ENCODE assay signal across 36 cellular contexts in the genomic region with DNA sequence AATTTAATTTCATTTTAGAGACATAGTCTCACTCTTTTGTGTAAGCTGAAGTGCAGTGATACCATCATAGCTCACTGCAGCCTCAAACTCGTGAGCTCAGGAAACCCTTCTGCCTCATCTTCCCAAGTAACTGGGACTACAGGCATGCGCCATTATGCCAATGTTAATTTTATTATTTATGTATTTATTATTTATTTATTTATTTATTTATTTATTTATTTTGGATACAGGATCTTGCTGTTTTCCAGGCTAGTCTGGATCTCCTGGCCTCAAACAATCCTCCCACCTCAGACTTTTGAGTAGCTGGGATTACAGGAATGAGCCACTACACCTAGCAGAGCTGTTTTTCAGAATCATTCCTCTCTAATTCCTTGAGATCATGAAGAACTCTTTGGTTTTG.
"Had no signal": no experiment of that assay in that cellular context is flagged by ENCODE, and none has a peak within 500 bp of the region (broad histone marks: within the 10 kb centered on the region; RNA-seq: fewer than 3 reads in every experiment).

No MANE protein-coding gene starts in this region.

- H3K9me3 ChIP-seq: adrenal gland, body of pancreas, breast epithelium had no signal

- H3K27ac ChIP-seq: adrenal gland, body of pancreas, brain microvascular endothelial cell, breast epithelium, VCaP had no signal

- ATAC-seq: activated CD4-positive, alpha-beta T cell treated with anti-CD3 and anti-CD28 coated beads for 36 hours; activated CD4-positive, CD25-positive, alpha-beta regulatory T cell treated with anti-CD3 and anti-CD28 coated beads, Interleukin-2, amount 50 U/mL, for 24 hours; activated CD8-positive, alpha-beta memory T cell treated with anti-CD3 and anti-CD28 coated beads, Interleukin-2, amount 10 ng/mL, durations not matched to agents 7 days and 5 days; activated CD8-positive, alpha-beta T cell treated with anti-CD3 and anti-CD28 coated beads, Interleukin-2, amount 10 ng/mL, durations not matched to agents 7 days and 5 days; activated naive CD4-positive, alpha-beta T cell treated with anti-CD3 and anti-CD28 coated beads, Interleukin-2, amount 50 U/mL, for 72 hours; activated T-cell treated with anti-CD3 and anti-CD28 coated beads, Interleukin-2, amount 50 U/mL, for 72 hours; activated T-helper 17 cell treated with anti-CD3 and anti-CD28 coated beads, Interleukin-2, amount 50 U/mL, for 72 hours; body of pancreas had no signal

- H3K4me3 Mint-ChIP-seq: activated CD4-positive, alpha-beta memory T cell treated with anti-CD3 and anti-CD28 coated beads, Interleukin-2, amount 10 ng/mL, durations not matched to agents 7 days and 5 days; activated CD4-positive, alpha-beta T cell treated with anti-CD3 and anti-CD28 coated beads for 36 hours; activated CD4-positive, alpha-beta T cell treated with anti-CD3 and anti-CD28 coated beads, Interleukin-2, amount 10 ng/mL, durations not matched to agents 7 days and 5 days; activated CD8-positive, alpha-beta memory T cell treated with anti-CD3 and anti-CD28 coated beads, Interleukin-2, amount 10 ng/mL, durations not matched to agents 7 days and 5 days; activated CD8-positive, alpha-beta T cell treated with anti-CD3 and anti-CD28 coated beads, Interleukin-2, amount 10 ng/mL, durations not matched to agents 7 days and 5 days; activated naive CD4-positive, alpha-beta T cell treated with anti-CD3 and anti-CD28 coated beads for 36 hours; activated naive CD8-positive, alpha-beta T cell treated with anti-CD3 and anti-CD28 coated beads for 36 hours; activated T-cell treated with anti-CD3 and anti-CD28 coated beads, Interleukin-2, amount 50 U/mL, for 24 hours; activated T-cell treated with anti-CD3 and anti-CD28 coated beads, Interleukin-2, amount 50 U/mL, for 72 hours; activated T-helper 1 cell treated with anti-CD3 and anti-CD28 coated beads, Interleukin-12 subunit alpha, Interleukin-12 subunit beta, Interleukin-2, Interleukin-4 antibody, amounts not matched to agents 30 ng/mL and 10 ng/mL and 1 ng/mL, durations not matched to agents 14 hours and 24 hours and 36 hours; activated T-helper 17 cell treated with anti-CD3 and anti-CD28 coated beads, Interleukin-2, amount 50 U/mL, for 72 hours; T-helper 1 cell treated with Interleukin-12 subunit alpha and Interleukin-12 subunit beta and Interleukin-4 antibody, amounts not matched to agents 30 μg/mL and 1 μg/mL, for 36 hours; T-helper 2 cell treated with Interferon-gamma antibody and Interleukin-4, amounts not matched to agents 5 μg/mL and 100 μg/mL, for 36 hours had no signal

- H3K9me3 Mint-ChIP-seq: activated CD4-positive, alpha-beta T cell treated with anti-CD3 and anti-CD28 coated beads, Interleukin-2, amount 10 ng/mL, durations not matched to agents 7 days and 5 days; activated naive CD4-positive, alpha-beta T cell treated with anti-CD3 and anti-CD28 coated beads for 36 hours had no signal

- H3K36me3 ChIP-seq: adrenal gland, brain microvascular endothelial cell, breast epithelium had no signal

- H3K27me3 Mint-ChIP-seq: activated CD4-positive, alpha-beta memory T cell treated with anti-CD3 and anti-CD28 coated beads, Interleukin-2, amount 10 ng/mL, durations not matched to agents 7 days and 5 days; activated CD4-positive, alpha-beta T cell treated with anti-CD3 and anti-CD28 coated beads for 36 hours; activated CD4-positive, alpha-beta T cell treated with anti-CD3 and anti-CD28 coated beads, Interleukin-2, amount 10 ng/mL, durations not matched to agents 7 days and 5 days; activated CD8-positive, alpha-beta memory T cell treated with anti-CD3 and anti-CD28 coated beads, Interleukin-2, amount 10 ng/mL, durations not matched to agents 7 days and 5 days; activated naive CD8-positive, alpha-beta T cell treated with anti-CD3 and anti-CD28 coated beads for 36 hours; activated T-cell treated with anti-CD3 and anti-CD28 coated beads, Interleukin-2, amount 50 U/mL, for 24 hours; activated T-helper 17 cell treated with anti-CD3 and anti-CD28 coated beads, Interleukin-2, amount 50 U/mL, for 72 hours had no signal

- H3K27me3 ChIP-seq: adrenal gland, body of pancreas, brain microvascular endothelial cell, breast epithelium had no signal

- H3K4me3 ChIP-seq: adrenal gland, body of pancreas, breast epithelium had no signal

- H3K36me3 Mint-ChIP-seq: activated CD8-positive, alpha-beta memory T cell treated with anti-CD3 and anti-CD28 coated beads, Interleukin-2, amount 10 ng/mL, durations not matched to agents 7 days and 5 days; activated naive CD8-positive, alpha-beta T cell treated with anti-CD3 and anti-CD28 coated beads for 36 hours had no signal

- H3K4me1 Mint-ChIP-seq: activated CD4-positive, alpha-beta memory T cell treated with anti-CD3 and anti-CD28 coated beads, Interleukin-2, amount 10 ng/mL, durations not matched to agents 7 days and 5 days; activated CD4-positive, alpha-beta T cell treated with anti-CD3 and anti-CD28 coated beads for 36 hours; activated CD4-positive, alpha-beta T cell treated with anti-CD3 and anti-CD28 coated beads, Interleukin-2, amount 10 ng/mL, durations not matched to agents 7 days and 5 days; activated CD8-positive, alpha-beta memory T cell treated with anti-CD3 and anti-CD28 coated beads, Interleukin-2, amount 10 ng/mL, durations not matched to agents 7 days and 5 days; activated naive CD8-positive, alpha-beta T cell treated with anti-CD3 and anti-CD28 coated beads for 36 hours; activated T-helper 17 cell treated with anti-CD3 and anti-CD28 coated beads, Interleukin-2, amount 50 U/mL, for 72 hours had no signal

- DNase-seq: activated CD4-positive, alpha-beta memory T cell treated with anti-CD3 and anti-CD28 coated beads, Interleukin-2, amount 10 ng/mL, durations not matched to agents 7 days and 5 days; activated CD4-positive, alpha-beta T cell treated with anti-CD3 and anti-CD28 coated beads for 1 hour; activated CD4-positive, alpha-beta T cell treated with anti-CD3 and anti-CD28 coated beads for 36 hours; activated CD4-positive, alpha-beta T cell treated with anti-CD3 and anti-CD28 coated beads for 48 hours; activated CD4-positive, alpha-beta T cell treated with anti-CD3 and anti-CD28 coated beads, Interleukin-2, amount 10 ng/mL, durations not matched to agents 7 days and 5 days; activated CD4-positive, alpha-beta T cell treated with anti-CD3 and anti-CD28 coated beads, Interleukin-2, amount 50 U/mL, for 48 hours; activated CD4-positive, CD25-positive, alpha-beta regulatory T cell; activated CD8-positive, alpha-beta memory T cell treated with anti-CD3 and anti-CD28 coated beads for 24 hours; activated CD8-positive, alpha-beta memory T cell treated with anti-CD3 and anti-CD28 coated beads, Interleukin-2, amount 10 ng/mL, durations not matched to agents 7 days and 5 days; activated CD8-positive, alpha-beta memory T cell treated with anti-CD3 and anti-CD28 coated beads, Interleukin-2, amount 50 U/mL, for 48 hours; activated CD8-positive, alpha-beta T cell treated with anti-CD3 and anti-CD28 coated beads, Interleukin-2, amount 10 ng/mL, durations not matched to agents 7 days and 5 days; activated effector memory CD4-positive, alpha-beta T cell treated with anti-CD3 and anti-CD28 coated beads, Interleukin-2, amount 50 U/mL, for 16 hours; activated gamma-delta T cell treated with Interleukin-2 at 50 U/mL for 16 hours; activated naive CD4-positive, alpha-beta T cell; activated naive CD4-positive, alpha-beta T cell treated with anti-CD3 and anti-CD28 coated beads for 36 hours; activated naive CD4-positive, alpha-beta T cell treated with anti-CD3 and anti-CD28 coated beads, Interleukin-2, amount 50 U/mL, for 16 hours; activated naive CD8-positive, alpha-beta T cell treated with anti-CD3 and anti-CD28 coated beads for 36 hours; activated T-cell treated with anti-CD3 and anti-CD28 coated beads, Interleukin-2, amount 50 U/mL, for 24 hours; activated T-cell treated with anti-CD3 and anti-CD28 coated beads, Interleukin-2, amount 50 U/mL, for 72 hours; adrenal gland; amniotic stem cell; aorta; body of pancreas; brain microvascular endothelial cell; central memory CD4-positive, alpha-beta T cell; T-helper 1 cell; T-helper 2 cell; T-helper 9 cell had no signal

- H3K27ac Mint-ChIP-seq: activated CD4-positive, alpha-beta memory T cell treated with anti-CD3 and anti-CD28 coated beads, Interleukin-2, amount 10 ng/mL, durations not matched to agents 7 days and 5 days; activated CD4-positive, alpha-beta T cell treated with anti-CD3 and anti-CD28 coated beads for 36 hours; activated CD4-positive, alpha-beta T cell treated with anti-CD3 and anti-CD28 coated beads, Interleukin-2, amount 10 ng/mL, durations not matched to agents 7 days and 5 days; activated CD8-positive, alpha-beta memory T cell treated with anti-CD3 and anti-CD28 coated beads, Interleukin-2, amount 10 ng/mL, durations not matched to agents 7 days and 5 days; activated CD8-positive, alpha-beta T cell treated with anti-CD3 and anti-CD28 coated beads, Interleukin-2, amount 10 ng/mL, durations not matched to agents 7 days and 5 days; activated naive CD4-positive, alpha-beta T cell treated with anti-CD3 and anti-CD28 coated beads for 36 hours; activated naive CD4-positive, alpha-beta T cell treated with anti-CD3 and anti-CD28 coated beads, Interleukin-2, amount 50 U/mL, for 72 hours; activated naive CD8-positive, alpha-beta T cell treated with anti-CD3 and anti-CD28 coated beads for 36 hours; activated T-cell treated with anti-CD3 and anti-CD28 coated beads, Interleukin-2, amount 50 U/mL, for 24 hours; activated T-cell treated with anti-CD3 and anti-CD28 coated beads, Interleukin-2, amount 50 U/mL, for 72 hours; activated T-helper 1 cell treated with anti-CD3 and anti-CD28 coated beads, Interleukin-12 subunit alpha, Interleukin-12 subunit beta, Interleukin-2, Interleukin-4 antibody, amounts not matched to agents 30 ng/mL and 10 ng/mL and 1 ng/mL, durations not matched to agents 14 hours and 24 hours and 36 hours; activated T-helper 17 cell treated with anti-CD3 and anti-CD28 coated beads, Interleukin-2, amount 50 U/mL, for 72 hours; T-helper 1 cell treated with Interleukin-12 subunit alpha and Interleukin-12 subunit beta and Interleukin-4 antibody, amounts not matched to agents 30 μg/mL and 1 μg/mL, for 36 hours; T-helper 2 cell treated with Interferon-gamma antibody and Interleukin-4, amounts not matched to agents 5 μg/mL and 100 μg/mL, for 36 hours had no signal

- H3K4me1 ChIP-seq: adrenal gland, body of pancreas, breast epithelium had no signal
